Comparison of ENCODE assay signal across 22 cellular contexts in the genomic region with DNA sequence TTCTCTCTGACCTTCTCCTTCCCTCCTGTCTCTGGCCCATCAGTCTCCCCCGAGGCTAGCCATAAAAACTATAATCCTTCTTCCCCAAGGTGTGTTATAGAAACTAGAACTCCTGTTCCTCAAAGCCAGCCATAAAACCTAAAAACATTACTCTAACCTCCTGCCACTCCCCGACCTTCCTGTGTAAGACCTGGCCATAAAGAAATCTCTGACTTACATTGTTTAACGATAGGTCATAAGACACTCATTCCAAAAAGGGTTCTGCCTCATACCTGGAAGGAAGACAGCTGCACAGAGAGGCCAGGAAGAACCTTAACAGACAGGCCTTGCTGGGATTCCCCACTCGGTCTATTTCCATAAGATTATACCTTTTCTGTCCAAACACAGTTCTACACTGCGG.
A peak's percentile ranks its signal among the peaks of the same experiment; 100 is the strongest.
DNase-seq lines count a peak whose midpoint lies in the region; ATAC-seq and TF ChIP-seq lines count a peak whose summit lies in the region.
"Had no signal": no experiment of that assay in that cellular context is flagged by ENCODE, and none has a peak within 500 bp of the region (broad histone marks: within the 10 kb centered on the region; RNA-seq: fewer than 3 reads in every experiment).

No MANE protein-coding gene starts in this region.

- no peak for TF ChIP-seq CTCF in mammary epithelial cell (conservative IDR thresholded peaks at IDR 0.05 in 1 of 2, IDR thresholded peaks at IDR 0.05 in 1 of 2; ENCODE audit: extremely low read depth in 1 of 2, insufficient read depth in 1 of 2, low read depth in 1 of 2, low read length in 2 of 2)
- no peak for TF ChIP-seq CTCF in hepatocyte (IDR thresholded peaks at IDR 0.05; ENCODE audit: poor library complexity)

- peak; percentile 70 for DNase-seq in LoVo (ENCODE audit: low spot score)
- DNase-seq in mammary epithelial cell: peak; percentile 16
- DNase-seq in hepatocyte (ENCODE audit: low spot score): no peak
- DNase-seq in renal cortical epithelial cell (ENCODE audit: low read depth): peak; percentile 8
- no peak for DNase-seq in effector memory CD4-positive, alpha-beta T cell
- no peak for DNase-seq in cerebellar nuclear complex (lab: John Stamatoyannopoulos, UW)
- DNase-seq in GDM1 (lab: John Stamatoyannopoulos, UW): no peak
- DNase-seq: CD8-positive, alpha-beta memory T cell; DMS53; GF-D8; H7; KBM-7; NCI-H1105; NCI-H2029 treated with DMSO at 0.1 percent for 48 hours; NCI-H226; NCI-H510A treated with DMSO at 0.1 percent for 48 hours; NCI-H748 treated with DMSO at 0.1 percent for 48 hours; NK-92 treated with Interleukin-12 subunit alpha and Interleukin-12 subunit beta, amount 100 ng/mL, for 24 hours had no signal

- no peaks in the 10 kb centered on the region for H4K20me1 ChIP-seq in mammary epithelial cell (ENCODE audit: insufficient read depth, low read length)
- no peaks in the 10 kb centered on the region for H4K20me1 ChIP-seq in hepatocyte (ENCODE audit: insufficient read depth, poor library complexity, severe bottlenecking)

- CTCF ChIA-PET in mammary epithelial cell (lab: Charles Lee; ENCODE audit: low non-redundant PET): no interaction called here

- H3K27me3 ChIP-seq in mammary epithelial cell (ENCODE audit: insufficient read depth, low read length) (no peaks in the 10 kb centered on the region), hepatocyte (no peaks in the 10 kb centered on the region)
- no peaks in the 10 kb centered on the region for H3K27me3 ChIP-seq in effector memory CD4-positive, alpha-beta T cell (replicated peaks; ENCODE audit: control insufficient read depth, insufficient read depth, low read length, poor library complexity, severe bottlenecking)
- H3K27me3 ChIP-seq: SJSA1 had no signal

- H3K9ac ChIP-seq in mammary epithelial cell (ENCODE audit: insufficient read depth, low read length): no peak overlapping the region

- H3K4me3 ChIP-seq in mammary epithelial cell (replicated peaks in 1 of 3; ENCODE audit: insufficient read depth in 1 of 3, low read depth in 2 of 3, low read length in 3 of 3) (no peak overlapping the region), hepatocyte (no peak overlapping the region)
- no peak overlapping the region for H3K4me3 ChIP-seq in effector memory CD4-positive, alpha-beta T cell (ENCODE audit: insufficient read depth, low read depth, low read length, poor library complexity, severe bottlenecking)
- H3K4me3 ChIP-seq: SJSA1 had no signal

- BruUV-seq in mammary epithelial cell (replicated peaks; lab: Mats Ljungman, UMichigan): no TSS peak

- no peak overlapping the region for H2AFZ ChIP-seq in mammary epithelial cell (ENCODE audit: low read depth, low read length)
- no peak overlapping the region for H2AFZ ChIP-seq in hepatocyte

- WGBS in mammary epithelial cell (ENCODE audit: low coverage, missing lambda C conversion rate): 94% methylated on average over 5 of the region's 5 CpGs
- 61% methylated on average over 5 of the region's 5 CpGs for WGBS in hepatocyte (ENCODE audit: low lambda C conversion rate, missing lambda C conversion rate)

- H3K79me2 ChIP-seq in mammary epithelial cell (ENCODE audit: insufficient read depth, low read length) (no peaks in the 10 kb centered on the region), hepatocyte (no peaks in the 10 kb centered on the region)

- H3K9me2 ChIP-seq in hepatocyte (replicated peaks; ENCODE audit: insufficient read depth): no peaks in the 10 kb centered on the region

- no peak overlapping the region for H3K4me2 ChIP-seq in mammary epithelial cell (ENCODE audit: insufficient read depth, low read depth, low read length)
- no peak overlapping the region for H3K4me2 ChIP-seq in hepatocyte

- dilution Hi-C loops in mammary epithelial cell (cut with HindIII; ENCODE audit: low sequenced_read_pairs): no loop called here

- no peak for ATAC-seq in GM18858 (IDR thresholded peaks at IDR 0.05; ENCODE audit: unreplicated experiment)
- ATAC-seq: Right ventricle myocardium inferior had no signal

- H3K4me1 ChIP-seq in mammary epithelial cell (ENCODE audit: insufficient read depth, low read length) (no peaks in the 10 kb centered on the region), hepatocyte (ENCODE audit: insufficient read depth) (peaks cover 2% of the 10 kb centered on the region)
- H3K4me1 ChIP-seq in effector memory CD4-positive, alpha-beta T cell (ENCODE audit: control insufficient read depth, insufficient read depth, low read length, poor library complexity, severe bottlenecking): no peaks in the 10 kb centered on the region

- intact Hi-C loops in mammary epithelial cell (cut with micrococcal nuclease): no loop called here

- H3K36me3 ChIP-seq in mammary epithelial cell (ENCODE audit: insufficient read depth, low read length): no peaks in the 10 kb centered on the region
- H3K36me3 ChIP-seq in hepatocyte (replicated peaks; ENCODE audit: insufficient read depth, low read depth): no peaks in the 10 kb centered on the region
- no peaks in the 10 kb centered on the region for H3K36me3 ChIP-seq in effector memory CD4-positive, alpha-beta T cell (ENCODE audit: control insufficient read depth, insufficient read depth, low read length)
- H3K36me3 ChIP-seq: SJSA1 had no signal

- H3K9me3 ChIP-seq in mammary epithelial cell (replicated peaks; ENCODE audit: insufficient read depth, low read length) (no peaks in the 10 kb centered on the region), hepatocyte (ENCODE audit: low read depth) (no peaks in the 10 kb centered on the region)
- H3K9me3 ChIP-seq in effector memory CD4-positive, alpha-beta T cell (ENCODE audit: control insufficient read depth, low read length): no peaks in the 10 kb centered on the region
- H3K9me3 ChIP-seq: SJSA1 had no signal

- in situ Hi-C loops in mammary epithelial cell (cut with MboI; ENCODE audit: low sequenced_read_pairs in 2 of 2): no loop called here

- H3K27ac ChIP-seq in mammary epithelial cell (ENCODE audit: insufficient read depth, low read depth, low read length) (no peak overlapping the region), hepatocyte (peak overlapping the region; percentile 82)
- H3K27ac ChIP-seq in effector memory CD4-positive, alpha-beta T cell (ENCODE audit: insufficient read depth, low read length, poor library complexity, severe bottlenecking): no peak overlapping the region
- H3K27ac ChIP-seq: C4-2B, SJSA1 had no signal

Comparison
In these comparisons a context has a peak if more than half of its experiments do, and no peak if none do; other contexts are left out.
1. DNase-seq: peak in LoVo (single experiment), mammary epithelial cell (single experiment) and renal cortical epithelial cell (single experiment); none in hepatocyte (single experiment), effector memory CD4-positive, alpha-beta T cell (0 of 3), cerebellar nuclear complex (0 of 2) and GDM1 (single experiment).